In genomic region chr2:8676915-8677645, GRCh38 we compare ENCODE assay signal across 8 cellular contexts. TPM values are rescaled to one million over a fixed set of nuclear protein-coding genes. Genes with fewer than 3 reads are reported as not detected.
A peak's percentile ranks its signal among the peaks of the same experiment; 100 is the strongest.
DNase-seq lines count a peak whose midpoint lies in the region; ATAC-seq, FAIRE-seq and TF ChIP-seq lines count a peak whose summit lies in the region.

No MANE protein-coding gene starts in this region.

- ATAC-seq in heart left ventricle (no peak), Right ventricle myocardium inferior (no peak), GM12878 (no peak), HG03442 (IDR thresholded peaks at IDR 0.05; ENCODE audit: unreplicated experiment) (no peak)

- RAD21 ChIA-PET in GM12878 (lab: Charles Lee; ENCODE audit: unreplicated experiment) = interaction anchor here (1.1 kb wide), 1 partner anchor 69 kb away, joined by 3 read pairs; no protein-coding TSS in a partner anchor

- SMC1A ChIA-PET in GM12878 (lab: Charles Lee; ENCODE audit: uncharacterized antibody, unreplicated experiment) = interaction anchor here (0.8 kb wide), 1 partner anchor 79 kb away, joined by 3 read pairs; no protein-coding TSS in a partner anchor

- POLR2A ChIA-PET in GM12878 (lab: Charles Lee) = interaction anchor here (1.9 to 6.7 kb wide), 2 partner anchors 133 to 158 kb away, joined by 5 to 98 read pairs; no protein-coding TSS in a partner anchor

- no TSS peak for BruUV-seq in GM12878 (replicated peaks; lab: Mats Ljungman, UMichigan)

- peak in 1 of 2 donors; percentile 3 for TF ChIP-seq POLR2A in heart left ventricle (IDR thresholded peaks at IDR 0.05)
- TF ChIP-seq POLR2A in GM12878 (IDR thresholded peaks at IDR 0.05; ENCODE audit: low read depth, low read length) = no peak

- no peak overlapping the region for H2AFZ ChIP-seq in GM12878 (ENCODE audit: control insufficient read depth, low read depth, low read length)

- FAIRE-seq in GM12878 (lab: Jason Lieb, UNC) = no peak

- 9 to 22% (median 11%) methylated on average over 30 to 35 of the region's 35 CpGs for WGBS in heart left ventricle, 4 donors
- 58% methylated on average over 35 of the region's 35 CpGs for WGBS in GM12878 (ENCODE audit: insufficient coverage, insufficient replicate concordance, low lambda C conversion rate, missing lambda C conversion rate)

- H3K27me3 ChIP-seq in heart left ventricle = peaks cover 0 to 18% (median 0%) of the 10 kb centered on the region in 9 donors
- peaks cover 0 to 13% of the 10 kb centered on the region in 2 experiments; a peak in 3 of 4 replicates for H3K27me3 ChIP-seq in GM12878 (replicated peaks in 1 of 2; ENCODE audit: control insufficient read depth in 2 of 2, insufficient read depth in 2 of 2, low read length in 1 of 2)

- intact Hi-C loops in heart left ventricle (cut with DNase I) (loop anchor here in 7 of 10 donors (5.0 to 10.0 kb wide), 14 partner anchors 82 to 675 kb away; no protein-coding TSS in a partner anchor), Right ventricle myocardium inferior (cut with DNase I) (loop anchor here (5.0 kb wide), 2 partner anchors 200 to 540 kb away; no protein-coding TSS in a partner anchor), GM12878 (cut with micrococcal nuclease; ENCODE audit: unreplicated experiment) (no loop called here)

- H4K20me1 ChIP-seq in GM12878 (ENCODE audit: control insufficient read depth, insufficient read depth) = no peaks in the 10 kb centered on the region

- H3K4me3 ChIP-seq in heart left ventricle = peak overlapping the region in 11 of 12 donors; percentile 19 to 87 (median 69)
- 0 out of 2 replicates have a peak overlapping the region, but pooled peaks have one; percentile 48 for H3K4me3 ChIP-seq in GM12878

- peaks cover 0 to 51% (median 37%) of the 10 kb centered on the region in 12 donors for H3K4me1 ChIP-seq in heart left ventricle
- H3K4me1 ChIP-seq in GM12878 (ENCODE audit: control insufficient read depth, insufficient read depth, low read length) = peaks cover 23% of the 10 kb centered on the region

- DNase-seq in heart left ventricle (peak in 2 of 5 donors; percentile 19 to 27), Right ventricle myocardium inferior (ENCODE audit: missing footprints) (no peak), GM12878 (ENCODE audit: low read depth, low spot score) (no peak), left kidney (ENCODE audit: low read depth, low spot score) (peak; percentile 80), superior temporal gyrus (ENCODE audit: extremely low spot score) (peak; percentile 62), NK-92 (lab: John Stamatoyannopoulos, UW; ENCODE audit: unreplicated experiment) (no peak), NCI-H1436 (lab: John Stamatoyannopoulos, UW) (no peak)

- no peak overlapping the region for H3K9ac ChIP-seq in GM12878 (ENCODE audit: control insufficient read depth, insufficient read depth, low read length)

- peak overlapping the region; percentile 88 to 100 (median 99) for H3K27ac ChIP-seq in heart left ventricle
- H3K27ac ChIP-seq in GM12878 (ENCODE audit: control insufficient read depth, insufficient read depth) = no peak overlapping the region

- TF ChIP-seq CTCF in heart left ventricle (IDR thresholded peaks at IDR 0.05) (no peak), GM12878 (IDR thresholded peaks at IDR 0.05 in 2 of 3, conservative IDR thresholded peaks at IDR 0.05 in 1 of 3; ENCODE audit: control insufficient read depth in 2 of 3, extremely low read depth in 1 of 3, insufficient read depth in 1 of 3, low read depth in 3 of 3, low read length in 3 of 3) (no peak)

- TF ChIP-seq RAD21 in GM12878 (IDR thresholded peaks at IDR 0.05; ENCODE audit: insufficient read depth, low read depth, low read length) = no peak

- TF ChIP-seq EP300 in GM12878 (IDR thresholded peaks at IDR 0.05; ENCODE audit: borderline replicate concordance in 1 of 2, control insufficient read depth in 1 of 2, low read depth in 2 of 2, low read length in 2 of 2) = no peak

- no peaks in the 10 kb centered on the region for H3K36me3 ChIP-seq in heart left ventricle
- H3K36me3 ChIP-seq in GM12878 (ENCODE audit: control insufficient read depth in 2 of 2, insufficient read depth in 2 of 2, low read length in 1 of 2) = no peaks in the 10 kb centered on the region

- CTCF ChIA-PET in GM12878 (lab: Yijun Ruan, JAX) = no interaction called here

- in situ Hi-C loops in GM12878 (cut with MboI) = no loop called here

- H3K9me3 ChIP-seq in heart left ventricle = peaks cover 0 to 21% (median 11%) of the 10 kb centered on the region in 12 donors
- H3K9me3 ChIP-seq in GM12878 (replicated peaks; ENCODE audit: control insufficient read depth, insufficient read depth, low read length) = peaks cover 23% of the 10 kb centered on the region; the same call in 2 of the 3 replicates

- no peak overlapping the region for H3K4me2 ChIP-seq in GM12878 (ENCODE audit: control insufficient read depth, insufficient read depth)

- H3K79me2 ChIP-seq in GM12878 (ENCODE audit: control insufficient read depth, insufficient read depth, low read length) = peaks cover 2% of the 10 kb centered on the region

TF ChIP-seq in GM12878, 131 proteins besides CTCF, POLR2A, EP300 and RAD21:
- TF ChIP-seq SUZ12 (IDR thresholded peaks at IDR 0.05; ENCODE audit: unreplicated experiment) = peak; percentile 27
- no peak for TF ChIP-seq ATF3 (IDR thresholded peaks at IDR 0.05; ENCODE audit: borderline replicate concordance, extremely low read depth, low read depth, low read length)

RNA-seq across cellular contexts. Expression of gene ID2, which starts 4.8 kb away (rescaled TPM):
- total RNA-seq in heart left ventricle (100 to 1,000 TPM in 1 of 9 donors, 10 to 100 TPM in 8; 17.3 to 121 (median 25.5) TPM), Right ventricle myocardium inferior (31.3 TPM), GM12878 (2014; rRNA removed) (62.6 and 69.8 TPM in 2 replicates), GM12878 (2014; rRNA removed; fragmentation: Illumina TruSeq; extraction: Trizol) (37.8 and 40.4 TPM in 2 replicates), GM12878 (2021) (36.6 and 39.0 TPM in 2 replicates)
- polyA plus RNA-seq in heart left ventricle (10 to 100 TPM; 44.9 to 92.0 TPM), GM12878 (2011; rRNA removed) (388 and 613 TPM in 2 replicates), GM12878 (2014; fragmentation: Illumina TruSeq; extraction: Trizol) (32.4 and 44.6 TPM in 2 replicates), GM12878 (2014; fragmentation: Nextera tagmentation; extraction: Ambion mirVana) (10 to 100 TPM; 77.3 to 82.5 TPM), GM12878 (2014; rRNA removed) (116 and 162 TPM in 2 replicates), GM12878 (2016; fragmentation: Nextera tagmentation; extraction: Ambion mirVana) (10 to 100 TPM; 69.1 to 81.6 TPM)
- 271 and 378 TPM in 2 replicates for total RNA-seq in GM12878 (2013; cell fraction: nucleolus; rRNA removed)
- 6.1 TPM for polyA plus RNA-seq in GM12878 (2011; ENCODE audit: low read depth)
- 630 and 953 TPM in 2 replicates for polyA plus RNA-seq in GM12878 (2011; cell fraction: cytosol; rRNA removed)
- 989 and 1,075 TPM in 2 replicates for polyA plus RNA-seq in GM12878 (2011; cell fraction: nucleus; rRNA removed)
- polyA plus RNA-seq in GM12878 (2012) = 12.6 and 14.8 TPM in 2 replicates
- 376 and 648 TPM in 2 replicates for polyA minus RNA-seq in GM12878 (2011; rRNA and poly(A)+ RNA removed)
- polyA minus RNA-seq in GM12878 (2011; cell fraction: cytosol; rRNA and poly(A)+ RNA removed) = 107 and 121 TPM in 2 replicates
- 445 and 634 TPM in 2 replicates for polyA minus RNA-seq in GM12878 (2011; cell fraction: nucleus; rRNA and poly(A)+ RNA removed)

Comparison
In these comparisons a context has a peak if more than half of its experiments do, and no peak if none do; other contexts are left out.
1. DNase-seq: peak in left kidney (single experiment) and superior temporal gyrus (single experiment); none in Right ventricle myocardium inferior (single experiment), GM12878 (single experiment), NK-92 (single experiment) and NCI-H1436 (single experiment).